9 cellular contexts compared by ENCODE assay signal in genomic region chr11:2526808-2527381, GRCh38.
A peak's percentile ranks its signal among the peaks of the same experiment; 100 is the strongest.
DNase-seq lines count a peak whose midpoint lies in the region; ATAC-seq lines count a peak whose summit lies in the region.
"Had no signal": no experiment of that assay in that cellular context is flagged by ENCODE, and none has a peak within 500 bp of the region (broad histone marks: within the 10 kb centered on the region; RNA-seq: fewer than 3 reads in every experiment).

No MANE protein-coding gene starts in this region.

- H2AK5ac ChIP-seq in mesenchymal stem cell (ENCODE audit: low read length, severe bottlenecking): no peak overlapping the region

- peak; percentile 64 for DNase-seq in activated effector memory CD4-positive, alpha-beta T cell treated with anti-CD3 and anti-CD28 coated beads, Interleukin-2, amount 50 U/mL, for 16 hours
- DNase-seq in activated effector memory CD4-positive, alpha-beta T cell treated with Interleukin-2 at 50 U/mL for 16 hours: no peak
- DNase-seq in activated naive CD4-positive, alpha-beta T cell treated with anti-CD3 and anti-CD28 coated beads, Interleukin-2, amount 50 U/mL, for 16 hours: peak; percentile 22
- DNase-seq in mesenchymal stem cell (no peak), NCI-H345 treated with DMSO at 0.1 percent for 48 hours (lab: John Stamatoyannopoulos, UW; ENCODE audit: unreplicated experiment) (no peak), ACHN (no peak)

- WGBS in mesenchymal stem cell: 55% methylated on average over 24 of the region's 25 CpGs

- H3K36me3 ChIP-seq in mesenchymal stem cell (ENCODE audit: control insufficient read depth in 1 of 2, insufficient read depth in 2 of 2, low read depth in 1 of 2, low read length in 2 of 2): no peaks in the 10 kb centered on the region

- H2AFZ ChIP-seq in mesenchymal stem cell (ENCODE audit: low read depth, low read length): no peak overlapping the region

- H2BK120ac ChIP-seq in mesenchymal stem cell (ENCODE audit: low read depth, low read length): no peak overlapping the region

- H2BK12ac ChIP-seq in mesenchymal stem cell (ENCODE audit: low read length in 2 of 2): no peak overlapping the region

- H3K23ac ChIP-seq in mesenchymal stem cell (ENCODE audit: low read length in 2 of 2): no peak overlapping the region

- no peak overlapping the region for H3K4me2 ChIP-seq in mesenchymal stem cell (ENCODE audit: low read length, poor library complexity, severe bottlenecking)

- peak; percentile 55 for ATAC-seq in HG03442 (IDR thresholded peaks at IDR 0.05; ENCODE audit: unreplicated experiment)
- no peak for ATAC-seq in GM19324 (IDR thresholded peaks at IDR 0.05; ENCODE audit: low FRiP score, unreplicated experiment)

- no peak overlapping the region for H3K4ac ChIP-seq in mesenchymal stem cell (ENCODE audit: low read depth in 1 of 2, low read length in 2 of 2)

- H3K9ac ChIP-seq in mesenchymal stem cell (ENCODE audit: low read length): peak overlapping the region; percentile 18

- no peak overlapping the region for H4K91ac ChIP-seq in mesenchymal stem cell (ENCODE audit: low read length)

- H3K4me1 ChIP-seq in mesenchymal stem cell (ENCODE audit: control insufficient read depth, insufficient read depth, low read depth, low read length): no peaks in the 10 kb centered on the region

- H4K8ac ChIP-seq in mesenchymal stem cell (ENCODE audit: low read length): no peak overlapping the region

- no peak overlapping the region for H3K18ac ChIP-seq in mesenchymal stem cell (ENCODE audit: low read depth in 1 of 2, low read length in 2 of 2)

- in situ Hi-C loops in ACHN (cut with HindIII; ENCODE audit: low pct_ligation_motif_present, low pct_unique_long_range_greater_than_20kb, low sequenced_read_pairs): no loop called here

- H3K4me3 ChIP-seq in mesenchymal stem cell (ENCODE audit: insufficient read depth in 1 of 2, low read depth in 1 of 2, low read length in 2 of 2): no peak overlapping the region

- peaks cover 27 to 70% of the 10 kb centered on the region in 2 experiments for H3K27me3 ChIP-seq in mesenchymal stem cell (ENCODE audit: control insufficient read depth in 1 of 2, insufficient read depth in 1 of 2, low read length in 2 of 2)

- H3K27ac ChIP-seq in mesenchymal stem cell (ENCODE audit: low read length, poor library complexity, severe bottlenecking): no peak overlapping the region

- no peaks in the 10 kb centered on the region for H3K79me1 ChIP-seq in mesenchymal stem cell (replicated peaks; ENCODE audit: low read length, poor library complexity, severe bottlenecking)

- no peak overlapping the region for H3K14ac ChIP-seq in mesenchymal stem cell (ENCODE audit: low read length in 2 of 2)

- no peaks in the 10 kb centered on the region for H3K9me3 ChIP-seq in mesenchymal stem cell (ENCODE audit: control insufficient read depth, low read length)
- H3K9me3 ChIP-seq: Caco-2 had no signal

- no peak overlapping the region for H2BK5ac ChIP-seq in mesenchymal stem cell (ENCODE audit: low read depth, low read length, poor library complexity, severe bottlenecking)

- peak overlapping the region; percentile 23 for H2BK15ac ChIP-seq in mesenchymal stem cell (ENCODE audit: low read depth, poor library complexity, severe bottlenecking)

Comparison
In these comparisons a context has a peak if more than half of its experiments do, and no peak if none do; other contexts are left out.
1. DNase-seq: peak in activated effector memory CD4-positive, alpha-beta T cell treated with anti-CD3 and anti-CD28 coated beads, Interleukin-2, amount 50 U/mL, for 16 hours (single experiment) and activated naive CD4-positive, alpha-beta T cell treated with anti-CD3 and anti-CD28 coated beads, Interleukin-2, amount 50 U/mL, for 16 hours (single experiment); none in activated effector memory CD4-positive, alpha-beta T cell treated with Interleukin-2 at 50 U/mL for 16 hours (single experiment), mesenchymal stem cell (single experiment), NCI-H345 treated with DMSO at 0.1 percent for 48 hours (single experiment) and ACHN (single experiment).